In genomic region chr11:34495239-34495723, GRCh38 we compare ENCODE assay signal across 19 cellular contexts. TPM values are rescaled to one million over a fixed set of nuclear protein-coding genes. Genes with fewer than 3 reads are reported as not detected.
"Had no signal": no experiment of that assay in that cellular context is flagged by ENCODE, and none has a peak within 500 bp of the region (broad histone marks: within the 10 kb centered on the region; RNA-seq: fewer than 3 reads in every experiment).

No MANE protein-coding gene starts in this region.

- H3K36me3 Mint-ChIP-seq: activated naive CD8-positive, alpha-beta T cell treated with anti-CD3 and anti-CD28 coated beads for 36 hours; brain; neural progenitor cell; WTC11 had no signal

- H3K27ac Mint-ChIP-seq: activated CD8-positive, alpha-beta T cell treated with anti-CD3 and anti-CD28 coated beads for 36 hours; activated naive CD8-positive, alpha-beta T cell treated with anti-CD3 and anti-CD28 coated beads for 36 hours; activated T-cell treated with anti-CD3 and anti-CD28 coated beads, Interleukin-2, amount 50 U/mL, for 72 hours; brain; neural progenitor cell; stimulated activated naive CD8-positive, alpha-beta T cell treated with anti-CD3 and anti-CD28 coated beads, Interleukin-15, amount 100 ng/mL, for 72 hours; WTC11 had no signal

- H3K27me3 Mint-ChIP-seq: brain had no signal

- DNase-seq: activated CD4-positive, alpha-beta T cell treated with anti-CD3 and anti-CD28 coated beads for 48 hours; activated CD8-positive, alpha-beta memory T cell treated with anti-CD3 and anti-CD28 coated beads, Interleukin-2, amount 50 U/mL, for 48 hours; activated CD8-positive, alpha-beta T cell treated with anti-CD3 and anti-CD28 coated beads for 36 hours; activated naive CD8-positive, alpha-beta T cell treated with anti-CD3 and anti-CD28 coated beads for 36 hours; activated T-cell treated with anti-CD3 and anti-CD28 coated beads, Interleukin-2, amount 50 U/mL, for 72 hours; cortex of kidney; effector memory CD4-positive, alpha-beta T cell; foreskin melanocyte; kidney glomerular epithelial cell; stimulated activated naive CD8-positive, alpha-beta T cell treated with anti-CD3 and anti-CD28 coated beads, Interleukin-15, amount 100 ng/mL, for 72 hours had no signal

- H3K4me1 Mint-ChIP-seq: activated naive CD8-positive, alpha-beta T cell treated with anti-CD3 and anti-CD28 coated beads for 36 hours; brain; stimulated activated naive CD8-positive, alpha-beta T cell treated with anti-CD3 and anti-CD28 coated beads, Interleukin-15, amount 100 ng/mL, for 72 hours; WTC11 had no signal

- H3K36me3 ChIP-seq: neural progenitor cell had no signal

- H3K27ac ChIP-seq: epithelial cell of prostate, neural progenitor cell had no signal

- H3K4me3 Mint-ChIP-seq: activated CD8-positive, alpha-beta T cell treated with anti-CD3 and anti-CD28 coated beads for 36 hours; activated naive CD8-positive, alpha-beta T cell treated with anti-CD3 and anti-CD28 coated beads for 36 hours; activated T-cell treated with anti-CD3 and anti-CD28 coated beads, Interleukin-2, amount 50 U/mL, for 72 hours; brain; neural progenitor cell; stimulated activated naive CD8-positive, alpha-beta T cell treated with anti-CD3 and anti-CD28 coated beads, Interleukin-15, amount 100 ng/mL, for 72 hours; WTC11 had no signal

- H3K27me3 ChIP-seq: neural progenitor cell had no signal

- H3K9me3 Mint-ChIP-seq: activated CD8-positive, alpha-beta T cell treated with anti-CD3 and anti-CD28 coated beads for 36 hours; activated naive CD8-positive, alpha-beta T cell treated with anti-CD3 and anti-CD28 coated beads for 36 hours; activated T-cell treated with anti-CD3 and anti-CD28 coated beads, Interleukin-2, amount 50 U/mL, for 72 hours; brain; neural progenitor cell; stimulated activated naive CD8-positive, alpha-beta T cell treated with anti-CD3 and anti-CD28 coated beads, Interleukin-15, amount 100 ng/mL, for 72 hours; WTC11 had no signal

- ATAC-seq: activated CD8-positive, alpha-beta T cell treated with anti-CD3 and anti-CD28 coated beads for 36 hours; activated T-cell treated with anti-CD3 and anti-CD28 coated beads, Interleukin-2, amount 50 U/mL, for 72 hours; stimulated activated naive CD8-positive, alpha-beta T cell treated with anti-CD3 and anti-CD28 coated beads, Interleukin-15, amount 100 ng/mL, for 72 hours; WTC11 had no signal

- H3K4me3 ChIP-seq: neural progenitor cell had no signal

RNA-seq across cellular contexts. Expression of gene ELF5, which starts 18.3 kb away (rescaled TPM):
- total RNA-seq: activated CD8-positive, alpha-beta T cell treated with anti-CD3 and anti-CD28 coated beads for 36 hours; activated naive CD8-positive, alpha-beta T cell treated with anti-CD3 and anti-CD28 coated beads for 36 hours; activated T-cell treated with anti-CD3 and anti-CD28 coated beads, Interleukin-2, amount 50 U/mL, for 72 hours; fibroblast of lung; osteocyte; pulmonary artery endothelial cell; sciatic nerve; T-helper 2 cell treated with Interferon-gamma antibody and Interleukin-4, amounts not matched to agents 100 ng/mL and 5 ng/mL, for 36 hours; WTC11 had no signal
